In the genomic region with DNA sequence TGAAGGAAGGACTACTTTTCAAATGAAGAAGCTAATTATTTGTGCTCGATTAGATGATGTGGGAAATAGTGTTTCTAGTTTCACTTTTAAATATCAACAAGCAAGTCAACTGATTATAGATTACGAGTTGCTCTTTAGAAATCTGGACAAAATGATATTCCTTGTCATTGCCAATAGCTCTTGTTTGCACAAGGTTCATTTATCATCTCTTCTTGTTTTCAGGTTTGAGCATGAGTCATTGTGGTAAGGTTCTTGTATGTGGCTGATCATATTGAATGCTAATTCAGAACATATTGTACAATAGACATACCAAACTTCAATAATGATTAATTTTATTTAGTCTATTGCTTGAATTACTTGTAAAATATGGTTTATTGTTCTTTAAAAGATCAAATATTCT, we compare ENCODE assay signal across 28 cellular contexts.
A peak's percentile ranks its signal among the peaks of the same experiment; 100 is the strongest.
DNase-seq lines count a peak whose midpoint lies in the region; ATAC-seq, FAIRE-seq and TF ChIP-seq lines count a peak whose summit lies in the region.
"Had no signal": no experiment of that assay in that cellular context is flagged by ENCODE, and none has a peak within 500 bp of the region (broad histone marks: within the 10 kb centered on the region; RNA-seq: fewer than 3 reads in every experiment).

No MANE protein-coding gene starts in this region.

- no peaks in the 10 kb centered on the region for H3K36me3 Mint-ChIP-seq in stimulated activated effector memory CD8-positive, alpha-beta T cell treated with anti-CD3 and anti-CD28 coated beads, Interleukin-12 subunit alpha, Interleukin-12 subunit beta, amount 100 ng/mL, for 72 hours
- H3K36me3 Mint-ChIP-seq: activated CD8-positive, alpha-beta memory T cell treated with anti-CD3 and anti-CD28 coated beads, Interleukin-2, amount 10 ng/mL, durations not matched to agents 7 days and 5 days; activated naive CD8-positive, alpha-beta T cell treated with anti-CD3 and anti-CD28 coated beads, Interleukin-2, amount 10 ng/mL, durations not matched to agents 7 days and 5 days; naive thymus-derived CD8-positive, alpha-beta T cell had no signal

- H3K4me1 Mint-ChIP-seq in stimulated activated effector memory CD8-positive, alpha-beta T cell treated with anti-CD3 and anti-CD28 coated beads, Interleukin-12 subunit alpha, Interleukin-12 subunit beta, amount 100 ng/mL, for 72 hours = no peaks in the 10 kb centered on the region
- H3K4me1 Mint-ChIP-seq: activated CD8-positive, alpha-beta memory T cell treated with anti-CD3 and anti-CD28 coated beads, Interleukin-2, amount 10 ng/mL, durations not matched to agents 7 days and 5 days; activated naive CD8-positive, alpha-beta T cell treated with anti-CD3 and anti-CD28 coated beads, Interleukin-2, amount 10 ng/mL, durations not matched to agents 7 days and 5 days; naive thymus-derived CD8-positive, alpha-beta T cell had no signal

- H3K27ac Mint-ChIP-seq in stimulated activated effector memory CD8-positive, alpha-beta T cell treated with anti-CD3 and anti-CD28 coated beads, Interleukin-12 subunit alpha, Interleukin-12 subunit beta, amount 100 ng/mL, for 72 hours = no peak overlapping the region
- H3K27ac Mint-ChIP-seq: activated CD8-positive, alpha-beta memory T cell treated with anti-CD3 and anti-CD28 coated beads, Interleukin-2, amount 10 ng/mL, durations not matched to agents 7 days and 5 days; activated naive CD8-positive, alpha-beta T cell treated with anti-CD3 and anti-CD28 coated beads, Interleukin-2, amount 10 ng/mL, durations not matched to agents 7 days and 5 days; naive thymus-derived CD8-positive, alpha-beta T cell had no signal

- peak overlapping the region; percentile 50 for H3K4me2 ChIP-seq in PC-3 (ENCODE audit: low read length)
- H3K4me2 ChIP-seq in endothelial cell of umbilical vein (ENCODE audit: insufficient read depth, low read length) = no peak overlapping the region

- H3K27me3 ChIP-seq in PC-3 (ENCODE audit: low read length) (no peaks in the 10 kb centered on the region), endothelial cell of umbilical vein (ENCODE audit: control insufficient read depth in 2 of 2, insufficient read depth in 2 of 2, low read length in 2 of 2) (no peaks in the 10 kb centered on the region), SJCRH30 (no peaks in the 10 kb centered on the region), left lung (no peaks in the 10 kb centered on the region)
- H3K27me3 ChIP-seq: esophagus muscularis mucosa, ovary, tibial nerve had no signal

- no TSS peak for BruUV-seq in PC-3 (replicated peaks; lab: Mats Ljungman, UMichigan)
- no TSS peak for BruUV-seq in endothelial cell of umbilical vein (replicated peaks; lab: Mats Ljungman, UMichigan)

- peak; percentile 77 for ATAC-seq in PC-3
- ATAC-seq in stimulated activated effector memory CD8-positive, alpha-beta T cell treated with anti-CD3 and anti-CD28 coated beads, Interleukin-12 subunit alpha, Interleukin-12 subunit beta, amount 100 ng/mL, for 72 hours = no peak
- no peak for ATAC-seq in left lung
- ATAC-seq: activated CD8-positive, alpha-beta memory T cell treated with anti-CD3 and anti-CD28 coated beads, Interleukin-2, amount 10 ng/mL, durations not matched to agents 7 days and 5 days; naive thymus-derived CD8-positive, alpha-beta T cell; sciatic nerve had no signal

- H3K9ac ChIP-seq in PC-3 (ENCODE audit: low read length) (no peak overlapping the region), endothelial cell of umbilical vein (replicated peaks; ENCODE audit: extremely low read depth, insufficient read depth, low read length) (no peak overlapping the region)

- DNase-seq in NCI-H446 treated with DMSO at 0.1 percent for 48 hours (lab: John Stamatoyannopoulos, UW) (peak; percentile 14), NCI-H446 (lab: John Stamatoyannopoulos, UW) (no peak), PC-3 (peak; percentile 47), endothelial cell of umbilical vein (ENCODE audit: low read depth, low spot score) (no peak), SJCRH30 (no peak), kidney tubule cell (ENCODE audit: low spot score) (no peak), left lung (no peak)
- no peak for DNase-seq in stimulated activated effector memory CD8-positive, alpha-beta T cell treated with anti-CD3 and anti-CD28 coated beads, Interleukin-12 subunit alpha, Interleukin-12 subunit beta, amount 100 ng/mL, for 72 hours (ENCODE audit: low spot score in 2 of 2)
- DNase-seq: 8988T; activated CD4-positive, alpha-beta T cell treated with anti-CD3 and anti-CD28 coated beads for 48 hours; activated CD8-positive, alpha-beta memory T cell treated with anti-CD3 and anti-CD28 coated beads, Interleukin-2, amount 10 ng/mL, durations not matched to agents 7 days and 5 days; activated naive CD8-positive, alpha-beta T cell treated with anti-CD3 and anti-CD28 coated beads, Interleukin-2, amount 10 ng/mL, durations not matched to agents 7 days and 5 days; C1 segment of cervical spinal cord; caudate nucleus; GF-D8; hippocampal formation; islet precursor cell; KBM-7; naive thymus-derived CD8-positive, alpha-beta T cell; NCI-H1092; NCI-H2081; NCI-H510A treated with DMSO at 0.1 percent for 48 hours; ovary; SHP77; stimulated activated naive CD4-positive, alpha-beta T cell had no signal

- H3K27ac ChIP-seq in PC-3 (ENCODE audit: low read length) = no peak overlapping the region
- no peak overlapping the region for H3K27ac ChIP-seq in endothelial cell of umbilical vein (ENCODE audit: insufficient read depth, low read depth, low read length)
- H3K27ac ChIP-seq in SJCRH30 = no peak overlapping the region
- H3K27ac ChIP-seq in left lung = no peak overlapping the region
- H3K27ac ChIP-seq: esophagus muscularis mucosa, ovary, tibial nerve had no signal

- peak; percentile 12 for FAIRE-seq in endothelial cell of umbilical vein (lab: Jason Lieb, UNC)

- H4K20me1 ChIP-seq in PC-3 (ENCODE audit: low read length) = no peaks in the 10 kb centered on the region
- H4K20me1 ChIP-seq in endothelial cell of umbilical vein (replicated peaks; ENCODE audit: control insufficient read depth, extremely low read depth, insufficient read depth, low read length) = no peaks in the 10 kb centered on the region

- dilution Hi-C loops in endothelial cell of umbilical vein (cut with MboI; ENCODE audit: extremely low pct_ligation_motif_present, low sequenced_read_pairs) = no loop called here

- CTCF ChIA-PET in PC-3 (lab: Charles Lee) = interaction anchor here (0.6 kb wide), 1 partner anchor 9 kb away, joined by 3 read pairs; no protein-coding TSS in a partner anchor
- CTCF ChIA-PET in endothelial cell of umbilical vein (lab: Charles Lee) = interaction anchor here (1.0 to 1.7 kb wide), 3 partner anchors 12 to 16 kb away, joined by 4 to 5 read pairs (median 4); no protein-coding TSS in a partner anchor

- TF ChIP-seq CTCF in PC-3 (conservative IDR thresholded peaks at IDR 0.05; ENCODE audit: low read depth, low read length) (no peak), endothelial cell of umbilical vein (IDR thresholded peaks at IDR 0.05; ENCODE audit: extremely low read depth in 1 of 2, insufficient read depth in 1 of 2, low read depth in 1 of 2, low read length in 2 of 2) (no peak), left lung (IDR thresholded peaks at IDR 0.05) (no peak)

- no peaks in the 10 kb centered on the region for H3F3A ChIP-seq in PC-3 (ENCODE audit: low read length, unreplicated experiment)

- TF ChIP-seq POLR2A in endothelial cell of umbilical vein (IDR thresholded peaks at IDR 0.05; ENCODE audit: low read depth, low read length) = no peak

- H3K79me2 ChIP-seq in PC-3 (ENCODE audit: low read length) (no peaks in the 10 kb centered on the region), endothelial cell of umbilical vein (ENCODE audit: control insufficient read depth, insufficient read depth, low read length) (no peaks in the 10 kb centered on the region)

- no peak overlapping the region for H3K4me3 ChIP-seq in PC-3 (ENCODE audit: low read length)
- no peak overlapping the region for H3K4me3 ChIP-seq in endothelial cell of umbilical vein (replicated peaks in 1 of 3; ENCODE audit: insufficient read depth in 1 of 3, low read depth in 1 of 3, low read length in 3 of 3)
- no peak overlapping the region for H3K4me3 ChIP-seq in SJCRH30
- H3K4me3 ChIP-seq in left lung = no peak overlapping the region
- H3K4me3 ChIP-seq: esophagus muscularis mucosa, ovary, tibial nerve had no signal

- H3K9me3 ChIP-seq in PC-3 (ENCODE audit: low read length) (no peaks in the 10 kb centered on the region), endothelial cell of umbilical vein (replicated peaks; ENCODE audit: control insufficient read depth, insufficient read depth, low read length) (no peaks in the 10 kb centered on the region), SJCRH30 (replicated peaks) (no peaks in the 10 kb centered on the region), left lung (no peaks in the 10 kb centered on the region)
- H3K9me3 ChIP-seq: esophagus muscularis mucosa, ovary, tibial nerve had no signal

- peaks cover 12% of the 10 kb centered on the region for H3K4me1 ChIP-seq in PC-3 (ENCODE audit: insufficient read depth, low read length)
- H3K4me1 ChIP-seq in endothelial cell of umbilical vein (ENCODE audit: control insufficient read depth, extremely low read depth, insufficient read depth, low read length) = no peaks in the 10 kb centered on the region
- H3K4me1 ChIP-seq in SJCRH30 = no peaks in the 10 kb centered on the region
- no peaks in the 10 kb centered on the region for H3K4me1 ChIP-seq in left lung
- H3K4me1 ChIP-seq: esophagus muscularis mucosa, tibial nerve had no signal

- H2AFZ ChIP-seq in PC-3 (ENCODE audit: low read length) (no peak overlapping the region), endothelial cell of umbilical vein (ENCODE audit: low read depth, low read length) (no peak overlapping the region)

- POLR2A ChIA-PET in PC-3 (lab: Charles Lee; ENCODE audit: unreplicated experiment) = no interaction called here
- POLR2A ChIA-PET in endothelial cell of umbilical vein (lab: Charles Lee) = no interaction called here

- H3K36me3 ChIP-seq in PC-3 (ENCODE audit: low read depth, low read length) = no peaks in the 10 kb centered on the region
- H3K36me3 ChIP-seq in endothelial cell of umbilical vein (ENCODE audit: control insufficient read depth in 2 of 2, extremely low read depth in 1 of 2, insufficient read depth in 2 of 2, low read length in 2 of 2) = no peaks in the 10 kb centered on the region
- no peaks in the 10 kb centered on the region for H3K36me3 ChIP-seq in SJCRH30
- no peaks in the 10 kb centered on the region for H3K36me3 ChIP-seq in left lung
- H3K36me3 ChIP-seq: esophagus muscularis mucosa, ovary, tibial nerve had no signal

- H3K9me1 ChIP-seq in endothelial cell of umbilical vein (replicated peaks; ENCODE audit: control insufficient read depth, extremely low read depth, insufficient read depth, low read length) = no peaks in the 10 kb centered on the region

- intact Hi-C loops in PC-3 (cut with micrococcal nuclease) = no loop called here
- intact Hi-C loops in endothelial cell of umbilical vein (cut with micrococcal nuclease) = loop anchor here (5.0 kb wide), 1 partner anchor 48 kb away; no protein-coding TSS in a partner anchor
- intact Hi-C loops in left lung (cut with DNase I) = no loop called here

- no peak overlapping the region for H3K4me3 Mint-ChIP-seq in stimulated activated effector memory CD8-positive, alpha-beta T cell treated with anti-CD3 and anti-CD28 coated beads, Interleukin-12 subunit alpha, Interleukin-12 subunit beta, amount 100 ng/mL, for 72 hours
- H3K4me3 Mint-ChIP-seq: activated CD8-positive, alpha-beta memory T cell treated with anti-CD3 and anti-CD28 coated beads, Interleukin-2, amount 10 ng/mL, durations not matched to agents 7 days and 5 days; activated naive CD8-positive, alpha-beta T cell treated with anti-CD3 and anti-CD28 coated beads, Interleukin-2, amount 10 ng/mL, durations not matched to agents 7 days and 5 days; naive thymus-derived CD8-positive, alpha-beta T cell had no signal

- no peaks in the 10 kb centered on the region for H3K9me2 ChIP-seq in PC-3 (replicated peaks; ENCODE audit: low read length)

- H3K9me3 Mint-ChIP-seq in stimulated activated effector memory CD8-positive, alpha-beta T cell treated with anti-CD3 and anti-CD28 coated beads, Interleukin-12 subunit alpha, Interleukin-12 subunit beta, amount 100 ng/mL, for 72 hours = peaks cover 4% of the 10 kb centered on the region
- H3K9me3 Mint-ChIP-seq: activated naive CD8-positive, alpha-beta T cell treated with anti-CD3 and anti-CD28 coated beads, Interleukin-2, amount 10 ng/mL, durations not matched to agents 7 days and 5 days had no signal

Comparison
In these comparisons a context has a peak if more than half of its experiments do, and no peak if none do; other contexts are left out.
1. DNase-seq: peak in NCI-H446 treated with DMSO at 0.1 percent for 48 hours (single experiment) and PC-3 (single experiment); none in NCI-H446 (0 of 2), endothelial cell of umbilical vein (single experiment), SJCRH30 (0 of 2), kidney tubule cell (single experiment), stimulated activated effector memory CD8-positive, alpha-beta T cell treated with anti-CD3 and anti-CD28 coated beads, Interleukin-12 subunit alpha, Interleukin-12 subunit beta, amount 100 ng/mL, for 72 hours (0 of 2) and left lung (0 of 2).